Comparison of ENCODE assay signal across 1 cellular context in the genomic region with DNA sequence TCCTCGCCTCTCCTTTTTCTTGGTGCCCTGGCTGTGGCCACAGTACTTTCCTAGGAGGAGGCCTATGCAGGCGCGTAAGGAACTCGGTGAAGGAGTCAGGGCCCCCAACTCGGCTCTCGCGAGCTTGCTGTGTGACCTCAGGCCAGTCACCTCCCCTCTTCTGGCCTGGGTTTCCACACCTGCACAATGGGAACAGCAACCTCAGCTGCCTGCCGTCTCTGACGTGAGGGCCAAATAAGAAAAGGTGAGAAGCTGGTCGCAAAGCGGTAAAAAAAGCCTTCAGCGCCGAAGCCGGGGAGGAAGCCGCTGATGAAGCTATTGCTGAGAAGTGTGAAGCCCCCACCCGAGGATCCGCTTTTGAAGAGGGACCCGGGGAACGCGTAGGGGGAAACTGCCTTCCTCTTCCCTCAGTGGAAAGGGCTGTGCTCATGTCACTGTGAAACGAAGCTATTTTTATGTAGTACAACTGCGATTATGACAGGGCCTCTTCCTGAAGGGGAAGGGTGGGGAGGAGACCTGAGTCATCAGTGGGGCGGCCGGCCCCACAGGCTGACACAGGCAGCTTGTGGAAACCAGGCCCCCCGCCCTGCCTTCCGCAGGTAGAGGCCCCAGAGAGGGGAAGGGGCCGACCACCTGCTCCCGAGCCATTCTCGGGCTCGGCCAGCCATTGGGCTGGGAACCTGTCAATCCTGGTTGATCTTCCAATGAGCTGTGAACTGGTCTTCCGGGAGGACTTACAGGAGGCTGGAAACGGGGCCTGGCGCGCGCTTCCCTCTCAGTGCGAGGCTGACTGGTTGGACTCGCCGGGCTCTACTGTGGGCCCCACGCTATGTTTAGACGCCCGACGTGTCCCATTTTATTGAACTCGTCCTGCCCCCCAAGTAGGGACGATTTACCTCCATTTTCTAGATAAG.
A peak's percentile ranks its signal among the peaks of the same experiment; 100 is the strongest.
TF ChIP-seq lines count a peak whose summit lies in the region.

No MANE protein-coding gene starts in this region.

TF ChIP-seq in K562, 482 proteins besides CTCF, POLR2A, EP300 and RAD21 (continued from another document and continues in another):
- TF ChIP-seq GTF3C2 (IDR thresholded peaks at IDR 0.05; ENCODE audit: borderline replicate concordance, extremely low read depth, insufficient read length) (no peak), KDM4B (IDR thresholded peaks at IDR 0.05; ENCODE audit: borderline replicate concordance in 2 of 2, low read depth in 1 of 2) (no peak), SAP30 (IDR thresholded peaks at IDR 0.05; ENCODE audit: borderline replicate concordance, insufficient read depth, low read depth, low read length, poor library complexity, severe bottlenecking) (no peak), MYC (IDR thresholded peaks at IDR 0.05; ENCODE audit: low read depth, low read length) (no peak), MYC (CRISPR knock-in tag; IDR thresholded peaks at IDR 0.05; ENCODE audit: borderline replicate concordance, low read depth) (no peak), ZNF449 (CRISPR knock-in tag; IDR thresholded peaks at IDR 0.05) (no peak), BCOR (IDR thresholded peaks at IDR 0.05) (no peak), ZNF644 (tag; IDR thresholded peaks at IDR 0.05; ENCODE audit: low read depth) (no peak), RBBP5 (IDR thresholded peaks at IDR 0.05; ENCODE audit: borderline replicate concordance, insufficient read depth, low read length, poor library complexity, severe bottlenecking) (no peak), TAL1 (IDR thresholded peaks at IDR 0.05) (no peak), ZNF311 (CRISPR knock-in tag; IDR thresholded peaks at IDR 0.05) (no peak), KAT2B (IDR thresholded peaks at IDR 0.05; ENCODE audit: low read depth, low read length) (no peak), THRA (IDR thresholded peaks at IDR 0.05) (no peak), CHAMP1 (IDR thresholded peaks at IDR 0.05) (no peak), NELFE (IDR thresholded peaks at IDR 0.05; ENCODE audit: insufficient read depth, insufficient read length) (no peak), ZNF551 (CRISPR knock-in tag; IDR thresholded peaks at IDR 0.05) (no peak), NR2F6 (CRISPR knock-in tag; IDR thresholded peaks at IDR 0.05) (no peak), POLR3G (IDR thresholded peaks at IDR 0.05; ENCODE audit: extremely low read depth, insufficient read length, insufficient replicate concordance) (no peak), HDGF (IDR thresholded peaks at IDR 0.05) (no peak), MBD1 (CRISPR knock-in tag; IDR thresholded peaks at IDR 0.05) (peak; percentile 40; the same call in 1 of the 2 replicates), RBM17 (IDR thresholded peaks at IDR 0.05; ENCODE audit: borderline replicate concordance, low read depth, low read length) (no peak), MITF (IDR thresholded peaks at IDR 0.05) (no peak), NONO (IDR thresholded peaks at IDR 0.05; ENCODE audit: low read depth in 2 of 2, low read length in 1 of 2) (no peak), MCM3 (IDR thresholded peaks at IDR 0.05) (no peak), SUPT5H (IDR thresholded peaks at IDR 0.05) (no peak), SLC30A9 (CRISPR knock-in tag; IDR thresholded peaks at IDR 0.05) (no peak), ZBTB5 (IDR thresholded peaks at IDR 0.05) (no peak), PTTG1 (tag; IDR thresholded peaks at IDR 0.05; ENCODE audit: low read depth) (no peak), BRD9 (IDR thresholded peaks at IDR 0.05; ENCODE audit: low read depth, partially characterized antibody) (no peak)
- TF ChIP-seq, protein P1, sequence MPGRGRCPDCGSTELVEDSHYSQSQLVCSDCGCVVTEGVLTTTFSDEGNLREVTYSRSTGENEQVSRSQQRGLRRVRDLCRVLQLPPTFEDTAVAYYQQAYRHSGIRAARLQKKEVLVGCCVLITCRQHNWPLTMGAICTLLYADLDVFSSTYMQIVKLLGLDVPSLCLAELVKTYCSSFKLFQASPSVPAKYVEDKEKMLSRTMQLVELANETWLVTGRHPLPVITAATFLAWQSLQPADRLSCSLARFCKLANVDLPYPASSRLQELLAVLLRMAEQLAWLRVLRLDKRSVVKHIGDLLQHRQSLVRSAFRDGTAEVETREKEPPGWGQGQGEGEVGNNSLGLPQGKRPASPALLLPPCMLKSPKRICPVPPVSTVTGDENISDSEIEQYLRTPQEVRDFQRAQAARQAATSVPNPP (IDR thresholded peaks at IDR 0.05; ENCODE audit: borderline replicate concordance, insufficient read depth, insufficient read length), result no peak
- TF ChIP-seq, protein P2, sequence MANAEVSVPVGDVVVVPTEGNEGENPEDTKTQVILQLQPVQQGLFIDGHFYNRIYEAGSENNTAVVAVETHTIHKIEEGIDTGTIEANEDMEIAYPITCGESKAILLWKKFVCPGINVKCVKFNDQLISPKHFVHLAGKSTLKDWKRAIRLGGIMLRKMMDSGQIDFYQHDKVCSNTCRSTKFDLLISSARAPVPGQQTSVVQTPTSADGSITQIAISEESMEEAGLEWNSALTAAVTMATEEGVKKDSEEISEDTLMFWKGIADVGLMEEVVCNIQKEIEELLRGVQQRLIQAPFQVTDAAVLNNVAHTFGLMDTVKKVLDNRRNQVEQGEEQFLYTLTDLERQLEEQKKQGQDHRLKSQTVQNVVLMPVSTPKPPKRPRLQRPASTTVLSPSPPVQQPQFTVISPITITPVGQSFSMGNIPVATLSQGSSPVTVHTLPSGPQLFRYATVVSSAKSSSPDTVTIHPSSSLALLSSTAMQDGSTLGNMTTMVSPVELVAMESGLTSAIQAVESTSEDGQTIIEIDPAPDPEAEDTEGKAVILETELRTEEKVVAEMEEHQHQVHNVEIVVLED (CRISPR knock-in tag; IDR thresholded peaks at IDR 0.05), result no peak
- TF ChIP-seq, protein P3, sequence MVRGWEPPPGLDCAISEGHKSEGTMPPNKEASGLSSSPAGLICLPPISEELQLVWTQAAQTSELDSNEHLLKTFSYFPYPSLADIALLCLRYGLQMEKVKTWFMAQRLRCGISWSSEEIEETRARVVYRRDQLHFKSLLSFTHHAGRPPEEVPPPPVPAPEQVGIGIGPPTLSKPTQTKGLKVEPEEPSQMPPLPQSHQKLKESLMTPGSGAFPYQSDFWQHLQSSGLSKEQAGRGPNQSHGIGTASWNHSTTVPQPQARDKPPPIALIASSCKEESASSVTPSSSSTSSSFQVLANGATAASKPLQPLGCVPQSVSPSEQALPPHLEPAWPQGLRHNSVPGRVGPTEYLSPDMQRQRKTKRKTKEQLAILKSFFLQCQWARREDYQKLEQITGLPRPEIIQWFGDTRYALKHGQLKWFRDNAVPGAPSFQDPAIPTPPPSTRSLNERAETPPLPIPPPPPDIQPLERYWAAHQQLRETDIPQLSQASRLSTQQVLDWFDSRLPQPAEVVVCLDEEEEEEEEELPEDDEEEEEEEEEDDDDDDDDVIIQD (CRISPR knock-in tag; IDR thresholded peaks at IDR 0.05), result no peak
- TF ChIP-seq, protein P4, sequence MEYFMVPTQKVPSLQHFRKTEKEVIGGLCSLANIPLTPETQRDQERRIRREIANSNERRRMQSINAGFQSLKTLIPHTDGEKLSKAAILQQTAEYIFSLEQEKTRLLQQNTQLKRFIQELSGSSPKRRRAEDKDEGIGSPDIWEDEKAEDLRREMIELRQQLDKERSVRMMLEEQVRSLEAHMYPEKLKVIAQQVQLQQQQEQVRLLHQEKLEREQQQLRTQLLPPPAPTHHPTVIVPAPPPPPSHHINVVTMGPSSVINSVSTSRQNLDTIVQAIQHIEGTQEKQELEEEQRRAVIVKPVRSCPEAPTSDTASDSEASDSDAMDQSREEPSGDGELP (CRISPR knock-in tag; IDR thresholded peaks at IDR 0.05; ENCODE audit: borderline replicate concordance), result peak; percentile 86
